17 cellular contexts compared by ENCODE assay signal in genomic region chr7:94313926-94314325, GRCh38.
A peak's percentile ranks its signal among the peaks of the same experiment; 100 is the strongest.
DNase-seq lines count a peak whose midpoint lies in the region; TF ChIP-seq lines count a peak whose summit lies in the region.
"Had no signal": no experiment of that assay in that cellular context is flagged by ENCODE, and none has a peak within 500 bp of the region (broad histone marks: within the 10 kb centered on the region; RNA-seq: fewer than 3 reads in every experiment).

No MANE protein-coding gene starts in this region.

- peaks cover 7% of the 10 kb centered on the region for H3K36me3 Mint-ChIP-seq in brain

- H3K36me3 ChIP-seq in left ventricle myocardium inferior, result no peaks in the 10 kb centered on the region
- H3K36me3 ChIP-seq in right atrium auricular region, result no peaks in the 10 kb centered on the region
- H3K36me3 ChIP-seq in thyroid gland, result no peaks in the 10 kb centered on the region
- no peaks in the 10 kb centered on the region for H3K36me3 ChIP-seq in spleen
- H3K36me3 ChIP-seq: uterus had no signal

- H3K4me3 ChIP-seq in left ventricle myocardium inferior, result no peak overlapping the region
- no peak overlapping the region for H3K4me3 ChIP-seq in right atrium auricular region
- H3K4me3 ChIP-seq in thyroid gland (replicated peaks in 1 of 3), result no peak overlapping the region
- H3K4me3 ChIP-seq in spleen, result no peak overlapping the region
- H3K4me3 ChIP-seq: PC-9, uterus had no signal

- peaks cover 6 to 8% (median 6%) of the 10 kb centered on the region in 5 experiments for H3K9me3 Mint-ChIP-seq in brain

- peaks cover 9% of the 10 kb centered on the region for H3K4me1 ChIP-seq in left ventricle myocardium inferior
- H3K4me1 ChIP-seq in right atrium auricular region, result peaks cover 0 to 20% of the 10 kb centered on the region in 2 donors
- peaks cover 0 to 7% of the 10 kb centered on the region in 2 donors for H3K4me1 ChIP-seq in thyroid gland
- no peaks in the 10 kb centered on the region for H3K4me1 ChIP-seq in spleen
- H3K4me1 ChIP-seq: uterus had no signal

- H3K27me3 Mint-ChIP-seq in brain, result no peaks in the 10 kb centered on the region

- H3K27me3 ChIP-seq in left ventricle myocardium inferior (ENCODE audit: low read depth) (no peaks in the 10 kb centered on the region), right atrium auricular region (no peaks in the 10 kb centered on the region), thyroid gland (no peaks in the 10 kb centered on the region), spleen (replicated peaks in 1 of 7) (no peaks in the 10 kb centered on the region)
- H3K27me3 ChIP-seq: uterus had no signal

- H3K9me3 ChIP-seq in left ventricle myocardium inferior (replicated peaks) (no peaks in the 10 kb centered on the region), right atrium auricular region (no peaks in the 10 kb centered on the region), thyroid gland (no peaks in the 10 kb centered on the region), spleen (no peaks in the 10 kb centered on the region)
- H3K9me3 ChIP-seq: uterus had no signal

- TF ChIP-seq POLR2A in thyroid gland (IDR thresholded peaks at IDR 0.05), result no peak
- no peak for TF ChIP-seq POLR2A in spleen (IDR thresholded peaks at IDR 0.05)

- TF ChIP-seq CTCF in left ventricle myocardium inferior (IDR thresholded peaks at IDR 0.05; ENCODE audit: borderline replicate concordance) (no peak), right atrium auricular region (IDR thresholded peaks at IDR 0.05) (no peak), brain (conservative IDR thresholded peaks at IDR 0.05) (no peak), thyroid gland (IDR thresholded peaks at IDR 0.05) (no peak), spleen (IDR thresholded peaks at IDR 0.05 in 8 of 11, conservative IDR thresholded peaks at IDR 0.05 in 3 of 11) (no peak)

- DNase-seq in left ventricle myocardium inferior (no peak), right atrium auricular region (ENCODE audit: low spot score) (no peak), left kidney (ENCODE audit: low read depth, low spot score) (peak; percentile 27), nucleus accumbens (lab: John Stamatoyannopoulos, UW) (no peak), thyroid gland (no peak), spleen (no peak)
- DNase-seq in stimulated activated CD4-positive, alpha-beta T cell treated with anti-CD3 and anti-CD28 coated beads, Interleukin-4, amount 100 ng/mL, for 24 hours, result no peak
- DNase-seq: activated CD8-positive, alpha-beta memory T cell treated with anti-CD3 and anti-CD28 coated beads, Interleukin-2, amount 50 U/mL, for 48 hours; activated naive CD4-positive, alpha-beta T cell treated with anti-CD3 and anti-CD28 coated beads, Interleukin-2, amount 50 U/mL, for 16 hours; cerebellar nuclear complex; left cardiac atrium; NCI-H345; PC-9; T-helper 1 cell; uterus had no signal

- peak overlapping the region; percentile 29 for H3K27ac ChIP-seq in left ventricle myocardium inferior (replicated peaks)
- peak overlapping the region in 1 of 2 donors; percentile 9 for H3K27ac ChIP-seq in right atrium auricular region
- H3K27ac ChIP-seq in thyroid gland, result peak overlapping the region in 1 of 3 donors; percentile 30
- no peak overlapping the region for H3K27ac ChIP-seq in spleen
- H3K27ac ChIP-seq: PC-9 had no signal

- H3K4me1 Mint-ChIP-seq in brain, result peaks cover 30% of the 10 kb centered on the region
- H3K4me1 Mint-ChIP-seq: stimulated activated memory B cell treated with anti-CD40 and anti-IgM and Interleukin-4, amounts not matched to agents 10 μg/mL and 1 μg/mL and 100 μg/mL, for 72 hours had no signal

- peak overlapping the region; percentile 50 to 92 (median 72) for H3K27ac Mint-ChIP-seq in brain
- H3K27ac Mint-ChIP-seq: stimulated activated memory B cell treated with anti-CD40 and anti-IgM and Interleukin-4, amounts not matched to agents 10 μg/mL and 1 μg/mL and 100 μg/mL, for 72 hours had no signal

- 65 to 80% methylated on average over 2 of the region's 2 CpGs for WGBS in thyroid gland, 2 donors
- 83 to 90% (median 86%) methylated on average over 2 of the region's 2 CpGs for WGBS in spleen, 5 donors

- intact Hi-C loops in left ventricle myocardium inferior (cut with micrococcal nuclease), result no loop called here
- intact Hi-C loops in thyroid gland (cut with DNase I), result no loop called here
- intact Hi-C loops in spleen (cut with DNase I; ENCODE audit: low total_unique reads), result no loop called here

- peak overlapping the region in 3 of 5 experiments; percentile 25 to 59 (median 45) for H3K4me3 Mint-ChIP-seq in brain
- H3K4me3 Mint-ChIP-seq: stimulated activated memory B cell treated with anti-CD40 and anti-IgM and Interleukin-4, amounts not matched to agents 10 μg/mL and 1 μg/mL and 100 μg/mL, for 72 hours had no signal
